ENCODE assay signal across 8 cellular contexts in genomic region chr7:30062587-30062986, GRCh38. TPM values are rescaled to one million over a fixed set of nuclear protein-coding genes. Genes with fewer than 3 reads are reported as not detected.
DNase-seq lines count a peak whose midpoint lies in the region; ATAC-seq and TF ChIP-seq lines count a peak whose summit lies in the region.

No MANE protein-coding gene starts in this region.

- no peaks in the 10 kb centered on the region for H3K9me3 Mint-ChIP-seq in activated B cell treated with CpG ODN at 0.5 μM for 24 hours
- H3K9me3 Mint-ChIP-seq in activated CD4-positive, alpha-beta T cell treated with anti-CD3 and anti-CD28 coated beads, Interleukin-2, amount 10 ng/mL, durations not matched to agents 24 days and 14 days, result no peaks in the 10 kb centered on the region

- intact Hi-C loops in activated B cell treated with CpG ODN at 0.5 μM for 24 hours (cut with micrococcal nuclease), result loop anchor here (1.0 to 5.0 kb wide), 10 partner anchors 34 to 502 kb away; partner anchors contain the start of genes PLEKHA8 and SCRN1
- intact Hi-C loops in left ventricle myocardium inferior (cut with micrococcal nuclease), result no loop called here
- intact Hi-C loops in spleen (cut with DNase I; ENCODE audit: low total_unique reads), result loop anchor here (5.0 to 10.0 kb wide), 2 partner anchors 118 to 185 kb away; no protein-coding TSS in a partner anchor
- intact Hi-C loops in activated CD4-positive, alpha-beta T cell treated with anti-CD3 and anti-CD28 coated beads, Interleukin-2, amount 10 ng/mL, durations not matched to agents 24 days and 14 days (cut with micrococcal nuclease), result loop anchor here (2.0 to 5.0 kb wide), 3 partner anchors 34 to 314 kb away; partner anchors contain the start of gene PLEKHA8

- TF ChIP-seq POLR2A in spleen (IDR thresholded peaks at IDR 0.05), result no peak

- TF ChIP-seq CTCF in C4-2B (conservative IDR thresholded peaks at IDR 0.05) (peak; percentile 64), activated B cell treated with CpG ODN at 0.5 μM for 24 hours (IDR thresholded peaks at IDR 0.05) (peak; percentile 42), left ventricle myocardium inferior (IDR thresholded peaks at IDR 0.05; ENCODE audit: borderline replicate concordance) (peak; percentile 69), spleen (IDR thresholded peaks at IDR 0.05 in 8 of 11, conservative IDR thresholded peaks at IDR 0.05 in 3 of 11) (peak in 10 of 11 experiments; percentile 32 to 67 (median 54))

- no peaks in the 10 kb centered on the region for H3K4me1 ChIP-seq in left ventricle myocardium inferior
- peaks cover 0 to 12% (median 3%) of the 10 kb centered on the region in 6 donors for H3K4me1 ChIP-seq in spleen

- H3K4me3 ChIP-seq in left ventricle myocardium inferior (no peak overlapping the region), spleen (no peak overlapping the region)

- no peak overlapping the region for H3K4me3 Mint-ChIP-seq in activated B cell treated with CpG ODN at 0.5 μM for 24 hours
- no peak overlapping the region for H3K4me3 Mint-ChIP-seq in activated CD4-positive, alpha-beta T cell treated with anti-CD3 and anti-CD28 coated beads, Interleukin-2, amount 10 ng/mL, durations not matched to agents 24 days and 14 days

- H3K27me3 ChIP-seq in left ventricle myocardium inferior (ENCODE audit: low read depth) (no peaks in the 10 kb centered on the region), spleen (replicated peaks in 1 of 7) (no peaks in the 10 kb centered on the region)

- POLR2A ChIA-PET in activated B cell treated with CpG ODN at 0.5 μM for 24 hours (lab: Charles Lee), result no interaction called here

- H3K36me3 Mint-ChIP-seq in activated B cell treated with CpG ODN at 0.5 μM for 24 hours (ENCODE audit: low read depth), result peaks cover 13% of the 10 kb centered on the region
- H3K36me3 Mint-ChIP-seq in activated CD4-positive, alpha-beta T cell treated with anti-CD3 and anti-CD28 coated beads, Interleukin-2, amount 10 ng/mL, durations not matched to agents 24 days and 14 days (ENCODE audit: low read depth), result peaks cover 5% of the 10 kb centered on the region

- 66 to 86% (median 71%) methylated on average over 1 of the region's 1 CpG for WGBS in spleen, 5 donors

- H3K27ac Mint-ChIP-seq in activated B cell treated with CpG ODN at 0.5 μM for 24 hours, result peak overlapping the region; percentile 50
- H3K27ac Mint-ChIP-seq in activated CD4-positive, alpha-beta T cell treated with anti-CD3 and anti-CD28 coated beads, Interleukin-2, amount 10 ng/mL, durations not matched to agents 24 days and 14 days, result no peak overlapping the region

- DNase-seq in NAMALWA (ENCODE audit: low spot score), result peak; percentile 77
- DNase-seq in activated B cell treated with CpG ODN at 0.5 μM for 24 hours, result no peak
- DNase-seq in left ventricle myocardium inferior, result no peak
- DNase-seq in spleen, result no peak
- DNase-seq in activated CD4-positive, alpha-beta T cell treated with anti-CD3 and anti-CD28 coated beads, Interleukin-2, amount 10 ng/mL, durations not matched to agents 24 days and 14 days, result no peak
- DNase-seq in activated CD4-positive, alpha-beta T cell treated with anti-CD3 and anti-CD28 coated beads, Interleukin-2, amount 50 U/mL, for 48 hours, result no peak

- H3K36me3 ChIP-seq in left ventricle myocardium inferior (peaks cover 29% of the 10 kb centered on the region), spleen (peaks cover 0 to 67% (median 6%) of the 10 kb centered on the region in 6 donors)

- H3K4me1 Mint-ChIP-seq in activated B cell treated with CpG ODN at 0.5 μM for 24 hours, result peaks cover 20% of the 10 kb centered on the region
- no peaks in the 10 kb centered on the region for H3K4me1 Mint-ChIP-seq in activated CD4-positive, alpha-beta T cell treated with anti-CD3 and anti-CD28 coated beads, Interleukin-2, amount 10 ng/mL, durations not matched to agents 24 days and 14 days

- H3K9me3 ChIP-seq in left ventricle myocardium inferior (replicated peaks) (no peaks in the 10 kb centered on the region), spleen (no peaks in the 10 kb centered on the region)

- no peak overlapping the region for H3K27ac ChIP-seq in C4-2B
- H3K27ac ChIP-seq in left ventricle myocardium inferior (replicated peaks), result no peak overlapping the region
- H3K27ac ChIP-seq in spleen, result no peak overlapping the region

- ATAC-seq in GM18907 (IDR thresholded peaks at IDR 0.05; ENCODE audit: unreplicated experiment) (peak; percentile 56), activated B cell treated with CpG ODN at 0.5 μM for 24 hours (ENCODE audit: low read depth) (peak; percentile 87)

- no peaks in the 10 kb centered on the region for H3K27me3 Mint-ChIP-seq in activated B cell treated with CpG ODN at 0.5 μM for 24 hours
- H3K27me3 Mint-ChIP-seq in activated CD4-positive, alpha-beta T cell treated with anti-CD3 and anti-CD28 coated beads, Interleukin-2, amount 10 ng/mL, durations not matched to agents 24 days and 14 days, result no peaks in the 10 kb centered on the region

- CTCF ChIA-PET in activated B cell treated with CpG ODN at 0.5 μM for 24 hours (lab: Charles Lee), result interaction anchor here (1.0 to 5.7 kb wide), 16 partner anchors 13 to 505 kb away, joined by 3 to 76 read pairs (median 6); partner anchors contain the start of genes FKBP14, MTURN and PLEKHA8

RNA-seq across cellular contexts. Expression of gene PLEKHA8, which starts 34.4 kb away (rescaled TPM):
- total RNA-seq in activated B cell treated with CpG ODN at 0.5 μM for 24 hours, result 7.4 and 9.3 TPM in 2 replicates
- total RNA-seq in left ventricle myocardium inferior, result 3.3 TPM
- total RNA-seq in spleen, result 10 to 100 TPM in 3 of 7 donors, 1 to 10 TPM in 4; 5.2 to 13.6 (median 9.6) TPM
- 1 to 10 TPM; 1.4 to 1.8 (median 1.7) TPM for polyA plus RNA-seq in spleen
- total RNA-seq in activated CD4-positive, alpha-beta T cell treated with anti-CD3 and anti-CD28 coated beads, Interleukin-2, amount 10 ng/mL, durations not matched to agents 24 days and 14 days, result 10.5 and 10.7 TPM in 2 replicates

RNA-seq across cellular contexts. Expression of gene FKBP14, which starts 36.1 kb away (rescaled TPM):
- 7.7 and 11.4 TPM in 2 replicates for total RNA-seq in activated B cell treated with CpG ODN at 0.5 μM for 24 hours
- 12.0 TPM for total RNA-seq in left ventricle myocardium inferior
- 10 to 100 TPM in 4 of 7 donors, 1 to 10 TPM in 3; 5.5 to 14.7 (median 10.7) TPM for total RNA-seq in spleen
- 1 to 10 TPM; 1.2 to 1.3 (median 1.3) TPM for polyA plus RNA-seq in spleen
- total RNA-seq in activated CD4-positive, alpha-beta T cell treated with anti-CD3 and anti-CD28 coated beads, Interleukin-2, amount 10 ng/mL, durations not matched to agents 24 days and 14 days, result 8.2 and 8.6 TPM in 2 replicates
